ENCODE assay signal across 19 cellular contexts in genomic region chr12:76244298-76244697, GRCh38.
A peak's percentile ranks its signal among the peaks of the same experiment; 100 is the strongest.
DNase-seq lines count a peak whose midpoint lies in the region; ATAC-seq, FAIRE-seq and TF ChIP-seq lines count a peak whose summit lies in the region.
"Had no signal": no experiment of that assay in that cellular context is flagged by ENCODE, and none has a peak within 500 bp of the region (broad histone marks: within the 10 kb centered on the region; RNA-seq: fewer than 3 reads in every experiment).

No MANE protein-coding gene starts in this region.

- H3K27ac Mint-ChIP-seq in CD8-positive, alpha-beta T cell, result no peak overlapping the region
- no peak overlapping the region for H3K27ac Mint-ChIP-seq in glutamatergic neuron (ENCODE audit: unreplicated experiment)
- H3K27ac Mint-ChIP-seq: CD4-positive, CD25-positive, alpha-beta regulatory T cell; H9 had no signal

- no peaks in the 10 kb centered on the region for H3K27me3 ChIP-seq in CD8-positive, alpha-beta T cell (ENCODE audit: insufficient read depth, low read length)
- H3K27me3 ChIP-seq in K562 (ENCODE audit: control insufficient read depth in 2 of 2, insufficient read depth in 2 of 2, low read length in 2 of 2) (no peaks in the 10 kb centered on the region), ascending aorta (no peaks in the 10 kb centered on the region)

- in situ Hi-C loops in K562 (cut with MboI), result no loop called here

- H3K4me1 Mint-ChIP-seq in CD8-positive, alpha-beta T cell (ENCODE audit: low read depth), result no peaks in the 10 kb centered on the region
- no peaks in the 10 kb centered on the region for H3K4me1 Mint-ChIP-seq in glutamatergic neuron (ENCODE audit: low read depth, unreplicated experiment)
- H3K4me1 Mint-ChIP-seq: CD4-positive, CD25-positive, alpha-beta regulatory T cell had no signal

- CTCF ChIA-PET in CD8-positive, alpha-beta T cell (lab: Charles Lee), result no interaction called here
- CTCF ChIA-PET in K562 (lab: Yijun Ruan, JAX; ENCODE audit: low intra/inter-chr PET ratio), result no interaction called here

- H3K79me2 ChIP-seq in K562 (ENCODE audit: control insufficient read depth, insufficient read depth, low read length), result no peaks in the 10 kb centered on the region

- no peaks in the 10 kb centered on the region for H3K4me1 ChIP-seq in CD8-positive, alpha-beta T cell (ENCODE audit: insufficient read depth, low read length)
- H3K4me1 ChIP-seq in K562 (replicated peaks in 1 of 2; ENCODE audit: control insufficient read depth in 2 of 2, insufficient read depth in 2 of 2, low read length in 2 of 2) (0 out of 5 replicates have a peak, but pooled peaks cover 0 to under 1% of the 10 kb centered on the region in 2 experiments), ascending aorta (no peaks in the 10 kb centered on the region)
- H3K4me1 ChIP-seq: BE2C, Caco-2 had no signal

- no peak overlapping the region for H3K4me2 ChIP-seq in K562 (ENCODE audit: insufficient read depth, low read length)

- no peak for TF ChIP-seq RAD21 in K562 (CRISPR knock-in tag; conservative IDR thresholded peaks at IDR 0.05 in 1 of 2, IDR thresholded peaks at IDR 0.05 in 1 of 2)

- TF ChIP-seq POLR2A in K562 (conservative IDR thresholded peaks at IDR 0.05), result no peak

- no peaks in the 10 kb centered on the region for H3K9me3 Mint-ChIP-seq in CD8-positive, alpha-beta T cell
- no peaks in the 10 kb centered on the region for H3K9me3 Mint-ChIP-seq in glutamatergic neuron (ENCODE audit: unreplicated experiment)

- no peaks in the 10 kb centered on the region for H3K9me3 ChIP-seq in CD8-positive, alpha-beta T cell (ENCODE audit: low read length)
- H3K9me3 ChIP-seq in K562 (replicated peaks; ENCODE audit: control insufficient read depth, insufficient read depth, low read depth, low read length) (no peaks in the 10 kb centered on the region), ascending aorta (no peaks in the 10 kb centered on the region)
- H3K9me3 ChIP-seq: BE2C, Caco-2 had no signal

- H2AFZ ChIP-seq in K562 (ENCODE audit: low read depth, low read length), result no peak overlapping the region

- H3K4me3 Mint-ChIP-seq in CD8-positive, alpha-beta T cell, result no peak overlapping the region
- no peak overlapping the region for H3K4me3 Mint-ChIP-seq in glutamatergic neuron (ENCODE audit: unreplicated experiment)
- H3K4me3 Mint-ChIP-seq: CD4-positive, CD25-positive, alpha-beta regulatory T cell; H9 had no signal

- no TSS peak for BruUV-seq in K562 (replicated peaks; lab: Mats Ljungman, UMichigan)

- no peak overlapping the region for H3K9ac ChIP-seq in K562 (ENCODE audit: insufficient read depth in 1 of 2, low read depth in 2 of 2, low read length in 2 of 2)

- TF ChIP-seq EP300 in K562 (IDR thresholded peaks at IDR 0.05; ENCODE audit: low read length), result no peak

- H3K27me3 Mint-ChIP-seq in CD8-positive, alpha-beta T cell (ENCODE audit: low read depth), result peaks cover 7% of the 10 kb centered on the region
- peaks cover 3% of the 10 kb centered on the region for H3K27me3 Mint-ChIP-seq in glutamatergic neuron (ENCODE audit: unreplicated experiment)

- TF ChIP-seq CTCF in CD8-positive, alpha-beta T cell (IDR thresholded peaks at IDR 0.05), result peak; percentile 1
- TF ChIP-seq CTCF in K562 (IDR thresholded peaks at IDR 0.05 in 2 of 3, conservative IDR thresholded peaks at IDR 0.05 in 1 of 3; ENCODE audit: insufficient read depth in 2 of 3, low read depth in 1 of 3, low read length in 3 of 3) (no peak), fibroblast of the aortic adventitia (IDR thresholded peaks at IDR 0.05; ENCODE audit: insufficient read depth, low read length) (no peak), glutamatergic neuron (IDR thresholded peaks at IDR 0.05; ENCODE audit: partially characterized antibody, unreplicated experiment) (no peak), ascending aorta (IDR thresholded peaks at IDR 0.05) (no peak)

- intact Hi-C loops in CD8-positive, alpha-beta T cell (cut with DNase I, micrococcal nuclease), result no loop called here
- intact Hi-C loops in K562 (cut with micrococcal nuclease) (no loop called here), ascending aorta (cut with DNase I) (no loop called here)

- POLR2A ChIA-PET in CD8-positive, alpha-beta T cell (lab: Charles Lee), result no interaction called here
- POLR2A ChIA-PET in K562 (lab: Yijun Ruan, JAX), result no interaction called here

- ATAC-seq in CD8-positive, alpha-beta T cell, result no peak
- no peak for ATAC-seq in K562

- H3K36me3 ChIP-seq in CD8-positive, alpha-beta T cell (ENCODE audit: insufficient read depth, low read length), result no peaks in the 10 kb centered on the region
- H3K36me3 ChIP-seq in K562 (ENCODE audit: control insufficient read depth, insufficient read depth, low read length), result no peaks in the 10 kb centered on the region
- H3K36me3 ChIP-seq in ascending aorta, result no peaks in the 10 kb centered on the region
- H3K36me3 ChIP-seq: BE2C had no signal

- WGBS in K562 (ENCODE audit: insufficient coverage, low coverage, missing lambda C conversion rate), result 19% methylated on average over 3 of the region's 3 CpGs

- no peak for DNase-seq in CD8-positive, alpha-beta T cell
- DNase-seq in K562 (ENCODE audit: extremely low read depth in 1 of 4, low spot score in 3 of 4) (no peak), fibroblast of the aortic adventitia (ENCODE audit: low read depth) (peak; percentile 64), skeletal muscle cell (ENCODE audit: low read depth) (peak; percentile 61), glutamatergic neuron (no peak), NCI-H1417 (lab: John Stamatoyannopoulos, UW) (no peak), ascending aorta (ENCODE audit: low spot score in 2 of 2) (no peak)
- DNase-seq: ACHN; BE2C; C1 segment of cervical spinal cord; Caco-2; CD4-positive, CD25-positive, alpha-beta regulatory T cell; H9 had no signal

- no peak for FAIRE-seq in K562 (lab: Jason Lieb, UNC)
- FAIRE-seq: A204.1, D721Med, G401.6, GM12891, GM19239, H1 had no signal

- no peaks in the 10 kb centered on the region for H4K20me1 ChIP-seq in K562 (replicated peaks; ENCODE audit: control insufficient read depth, insufficient read depth, low read length)

- H3K27ac ChIP-seq in CD8-positive, alpha-beta T cell (ENCODE audit: low read depth, low read length), result no peak overlapping the region
- H3K27ac ChIP-seq in K562 (ENCODE audit: extremely low read depth, low read depth, low read length) (no peak overlapping the region), ascending aorta (no peak overlapping the region)

- no peak overlapping the region for H3K4me3 ChIP-seq in CD8-positive, alpha-beta T cell (ENCODE audit: low read depth, low read length)
- H3K4me3 ChIP-seq in K562 (no peak overlapping the region), fibroblast of the aortic adventitia (ENCODE audit: low read depth, low read length) (no peak overlapping the region), skeletal muscle cell (ENCODE audit: low read depth, low read length) (no peak overlapping the region), ascending aorta (no peak overlapping the region)

- no peaks in the 10 kb centered on the region for H3K36me3 Mint-ChIP-seq in CD8-positive, alpha-beta T cell
- H3K36me3 Mint-ChIP-seq in glutamatergic neuron (ENCODE audit: unreplicated experiment), result peaks cover 6% of the 10 kb centered on the region
- H3K36me3 Mint-ChIP-seq: CD4-positive, CD25-positive, alpha-beta regulatory T cell had no signal

- no peaks in the 10 kb centered on the region for H3K9me1 ChIP-seq in K562 (ENCODE audit: control insufficient read depth, insufficient read depth, low read length)

TF ChIP-seq in K562, 482 proteins besides CTCF, POLR2A, EP300 and RAD21:
- TF ChIP-seq ZNF316 (IDR thresholded peaks at IDR 0.05) (0 out of 2 replicates have a peak, but pooled peaks have one; percentile 23), MAFF (IDR thresholded peaks at IDR 0.05; ENCODE audit: low read length) (no peak)

Comparison
In these comparisons a context has a peak if more than half of its experiments do, and no peak if none do; other contexts are left out.
1. DNase-seq: peak in fibroblast of the aortic adventitia (single experiment) and skeletal muscle cell (single experiment); none in CD8-positive, alpha-beta T cell (0 of 7), K562 (0 of 4), glutamatergic neuron (single experiment), NCI-H1417 (0 of 3) and ascending aorta (0 of 2).